Comparison of ENCODE assay signal across 17 cellular contexts in the genomic region with DNA sequence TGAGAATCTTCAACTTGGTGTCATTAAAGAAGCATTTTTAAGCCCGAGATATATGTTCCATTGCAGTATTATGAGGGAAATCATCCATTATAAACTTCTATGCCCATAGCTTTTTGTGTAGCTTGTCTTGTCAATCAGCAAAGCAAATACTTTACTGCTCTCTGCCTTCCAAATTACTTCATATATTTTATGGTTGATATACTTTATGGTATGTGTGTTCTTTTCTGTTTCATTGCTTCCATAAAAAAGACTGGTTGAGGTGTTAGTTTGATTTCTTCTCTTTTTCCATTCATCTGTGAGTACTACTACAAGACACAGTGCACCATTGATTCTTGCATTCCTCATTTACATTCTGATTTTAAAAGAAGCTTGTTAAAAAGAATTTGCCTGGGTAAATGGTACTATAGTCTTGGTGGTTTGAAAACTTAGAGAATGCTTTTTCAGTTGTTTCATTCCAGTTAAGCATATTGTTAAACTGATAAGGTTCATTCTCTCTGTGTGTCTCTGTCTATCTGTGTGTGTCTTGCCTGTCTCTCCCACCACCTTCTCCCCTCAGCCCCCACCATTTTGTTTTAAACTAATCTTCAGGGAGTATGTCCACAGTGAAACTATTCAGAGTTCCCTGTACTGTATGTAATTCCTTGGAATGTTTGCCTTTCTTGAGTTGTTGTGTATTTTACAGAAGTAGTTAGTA. TPM values are rescaled to one million over a fixed set of nuclear protein-coding genes. Genes with fewer than 3 reads are reported as not detected.
DNase-seq lines count a peak whose midpoint lies in the region; ATAC-seq and TF ChIP-seq lines count a peak whose summit lies in the region.
"Had no signal": no experiment of that assay in that cellular context is flagged by ENCODE, and none has a peak within 500 bp of the region (broad histone marks: within the 10 kb centered on the region; RNA-seq: fewer than 3 reads in every experiment).

No MANE protein-coding gene starts in this region.

- TF ChIP-seq CTCF in activated CD8-positive, alpha-beta T cell treated with anti-CD3 and anti-CD28 coated beads for 36 hours (IDR thresholded peaks at IDR 0.05), result no peak

- no peak for DNase-seq in activated CD8-positive, alpha-beta T cell treated with anti-CD3 and anti-CD28 coated beads for 36 hours
- no peak for DNase-seq in activated CD8-positive, alpha-beta T cell treated with anti-CD3 and anti-CD28 coated beads, Interleukin-2, amount 10 ng/mL, durations not matched to agents 7 days and 5 days
- no peak for DNase-seq in T-helper 17 cell
- DNase-seq in foreskin melanocyte, result peak; percentile 36
- DNase-seq in retina, result peak; percentile 10
- DNase-seq in NCI-H226, result no peak
- DNase-seq: 8988T; activated CD8-positive, alpha-beta memory T cell treated with anti-CD3 and anti-CD28 coated beads for 24 hours; amniotic stem cell; DMS53; islet precursor cell; SIG-M5; T-helper 2 cell; tibial artery had no signal

- intact Hi-C loops in activated CD8-positive, alpha-beta T cell treated with anti-CD3 and anti-CD28 coated beads for 36 hours (cut with micrococcal nuclease), result no loop called here

- POLR2A ChIA-PET in activated CD8-positive, alpha-beta T cell treated with anti-CD3 and anti-CD28 coated beads for 36 hours (lab: Charles Lee), result no interaction called here
- POLR2A ChIA-PET in activated CD8-positive, alpha-beta T cell treated with anti-CD3 and anti-CD28 coated beads, Interleukin-2, amount 10 ng/mL, durations not matched to agents 7 days and 5 days (lab: Charles Lee), result no interaction called here

- ATAC-seq in activated CD8-positive, alpha-beta T cell treated with anti-CD3 and anti-CD28 coated beads for 36 hours, result no peak
- no peak for ATAC-seq in activated CD8-positive, alpha-beta T cell treated with anti-CD3 and anti-CD28 coated beads, Interleukin-2, amount 10 ng/mL, durations not matched to agents 7 days and 5 days
- ATAC-seq in T-helper 17 cell (no peak), HG02852 (IDR thresholded peaks at IDR 0.05; ENCODE audit: unreplicated experiment) (no peak), GM21515 (IDR thresholded peaks at IDR 0.05; ENCODE audit: unreplicated experiment) (no peak)

- peaks cover 16% of the 10 kb centered on the region for H3K36me3 Mint-ChIP-seq in activated CD8-positive, alpha-beta T cell treated with anti-CD3 and anti-CD28 coated beads for 36 hours (ENCODE audit: low read depth)
- peaks cover 6% of the 10 kb centered on the region for H3K36me3 Mint-ChIP-seq in activated CD8-positive, alpha-beta T cell treated with anti-CD3 and anti-CD28 coated beads, Interleukin-2, amount 10 ng/mL, durations not matched to agents 7 days and 5 days (ENCODE audit: low read depth)
- no peaks in the 10 kb centered on the region for H3K36me3 Mint-ChIP-seq in T-helper 17 cell (ENCODE audit: low read depth)

- H3K27ac Mint-ChIP-seq in activated CD8-positive, alpha-beta T cell treated with anti-CD3 and anti-CD28 coated beads for 36 hours, result peak overlapping the region; percentile 72
- no peak overlapping the region for H3K27ac Mint-ChIP-seq in activated CD8-positive, alpha-beta T cell treated with anti-CD3 and anti-CD28 coated beads, Interleukin-2, amount 10 ng/mL, durations not matched to agents 7 days and 5 days
- no peak overlapping the region for H3K27ac Mint-ChIP-seq in T-helper 17 cell

- H3K27me3 Mint-ChIP-seq in activated CD8-positive, alpha-beta T cell treated with anti-CD3 and anti-CD28 coated beads for 36 hours, result no peaks in the 10 kb centered on the region
- no peaks in the 10 kb centered on the region for H3K27me3 Mint-ChIP-seq in activated CD8-positive, alpha-beta T cell treated with anti-CD3 and anti-CD28 coated beads, Interleukin-2, amount 10 ng/mL, durations not matched to agents 7 days and 5 days (ENCODE audit: low read depth)
- no peaks in the 10 kb centered on the region for H3K27me3 Mint-ChIP-seq in T-helper 17 cell

- H3K9me3 Mint-ChIP-seq in activated CD8-positive, alpha-beta T cell treated with anti-CD3 and anti-CD28 coated beads for 36 hours, result no peaks in the 10 kb centered on the region
- H3K9me3 Mint-ChIP-seq in activated CD8-positive, alpha-beta T cell treated with anti-CD3 and anti-CD28 coated beads, Interleukin-2, amount 10 ng/mL, durations not matched to agents 7 days and 5 days (ENCODE audit: insufficient read depth), result no peaks in the 10 kb centered on the region
- H3K9me3 Mint-ChIP-seq: neural crest cell had no signal

- CTCF ChIA-PET in activated CD8-positive, alpha-beta T cell treated with anti-CD3 and anti-CD28 coated beads for 36 hours (lab: Charles Lee), result no interaction called here
- CTCF ChIA-PET in activated CD8-positive, alpha-beta T cell treated with anti-CD3 and anti-CD28 coated beads, Interleukin-2, amount 10 ng/mL, durations not matched to agents 7 days and 5 days (lab: Charles Lee), result no interaction called here

- H3K4me3 Mint-ChIP-seq in activated CD8-positive, alpha-beta T cell treated with anti-CD3 and anti-CD28 coated beads for 36 hours, result no peak overlapping the region
- H3K4me3 Mint-ChIP-seq in activated CD8-positive, alpha-beta T cell treated with anti-CD3 and anti-CD28 coated beads, Interleukin-2, amount 10 ng/mL, durations not matched to agents 7 days and 5 days, result no peak overlapping the region
- peak overlapping the region; percentile 39 for H3K4me3 Mint-ChIP-seq in T-helper 17 cell
- H3K4me3 Mint-ChIP-seq: neural crest cell had no signal

- no peaks in the 10 kb centered on the region for H3K9me3 ChIP-seq in T-helper 17 cell (ENCODE audit: control insufficient read depth, low read length, poor library complexity, severe bottlenecking)
- H3K9me3 ChIP-seq: tibial artery had no signal

- peaks cover 51% of the 10 kb centered on the region for H3K4me1 Mint-ChIP-seq in activated CD8-positive, alpha-beta T cell treated with anti-CD3 and anti-CD28 coated beads for 36 hours (ENCODE audit: low read depth)
- H3K4me1 Mint-ChIP-seq in activated CD8-positive, alpha-beta T cell treated with anti-CD3 and anti-CD28 coated beads, Interleukin-2, amount 10 ng/mL, durations not matched to agents 7 days and 5 days (ENCODE audit: low read depth), result peaks cover 26% of the 10 kb centered on the region
- H3K4me1 Mint-ChIP-seq in T-helper 17 cell, result peaks cover 24% of the 10 kb centered on the region

RNA-seq across cellular contexts. Expression of a gene that starts 27.1 kb away (rescaled TPM):
- 10 to 100 TPM; 93.9 to 98.4 TPM for total RNA-seq in activated CD8-positive, alpha-beta T cell treated with anti-CD3 and anti-CD28 coated beads for 36 hours
- total RNA-seq in activated CD8-positive, alpha-beta T cell treated with anti-CD3 and anti-CD28 coated beads, Interleukin-2, amount 10 ng/mL, durations not matched to agents 7 days and 5 days, result 10 to 100 TPM; 87.3 to 94.9 TPM
- 10 to 100 TPM; 77.2 to 81.3 TPM for total RNA-seq in T-helper 17 cell

Comparison
In these comparisons a context has a peak if more than half of its experiments do, and no peak if none do; other contexts are left out.
1. DNase-seq: peak in foreskin melanocyte (single experiment) and retina (single experiment); none in activated CD8-positive, alpha-beta T cell treated with anti-CD3 and anti-CD28 coated beads for 36 hours (single experiment), activated CD8-positive, alpha-beta T cell treated with anti-CD3 and anti-CD28 coated beads, Interleukin-2, amount 10 ng/mL, durations not matched to agents 7 days and 5 days (single experiment), T-helper 17 cell (0 of 3) and NCI-H226 (single experiment).